ENCODE assay signal across 8 cellular contexts in genomic region chr11:9263840-9264380, GRCh38. TPM values are rescaled to one million over a fixed set of nuclear protein-coding genes. Genes with fewer than 3 reads are reported as not detected.
DNase-seq lines count a peak whose midpoint lies in the region; ATAC-seq and TF ChIP-seq lines count a peak whose summit lies in the region.

No MANE protein-coding gene starts in this region.

- H3K9me3 ChIP-seq in SK-N-MC (ENCODE audit: low read depth, low read length) (no peaks in the 10 kb centered on the region), mucosa of descending colon (no peaks in the 10 kb centered on the region)

- peak; percentile 25 to 53 for DNase-seq in activated CD4-positive, alpha-beta T cell treated with anti-CD3 and anti-CD28 coated beads for 24 hours (ENCODE audit: low read depth in 2 of 2)
- DNase-seq in activated CD4-positive, alpha-beta T cell treated with anti-CD3 and anti-CD28 coated beads for 1 hour, result no peak
- DNase-seq in SK-N-MC (ENCODE audit: low read depth, low spot score), result no peak
- DNase-seq in central memory CD4-positive, alpha-beta T cell, result peak; percentile 50
- no peak for DNase-seq in mucosa of descending colon
- peak; percentile 27 for DNase-seq in stromal cell of bone marrow (ENCODE audit: low read depth)
- no peak for DNase-seq in NCI-H2227 (lab: John Stamatoyannopoulos, UW; ENCODE audit: unreplicated experiment)

- peak; percentile 68 for ATAC-seq in HG03066 (IDR thresholded peaks at IDR 0.05; ENCODE audit: low read depth, unreplicated experiment)
- ATAC-seq in mucosa of descending colon, result peak; percentile 16

- H3K36me3 ChIP-seq in SK-N-MC (ENCODE audit: insufficient read depth, low read length), result no peaks in the 10 kb centered on the region
- H3K36me3 ChIP-seq in mucosa of descending colon (ENCODE audit: low read depth), result no peaks in the 10 kb centered on the region

- intact Hi-C loops in mucosa of descending colon (cut with DNase I, micrococcal nuclease), result no loop called here

- H3K4me1 ChIP-seq in mucosa of descending colon (ENCODE audit: low read depth), result peaks cover 12% of the 10 kb centered on the region

- peak overlapping the region; percentile 95 for H3K9ac ChIP-seq in SK-N-MC (ENCODE audit: insufficient read length)

- peak overlapping the region; percentile 79 for H3K27ac ChIP-seq in SK-N-MC

- H3K4me3 ChIP-seq in SK-N-MC, result peak overlapping the region; percentile 100
- H3K4me3 ChIP-seq in mucosa of descending colon, result peak overlapping the region; percentile 41

- no peak for TF ChIP-seq CTCF in mucosa of descending colon (IDR thresholded peaks at IDR 0.05)

RNA-seq across cellular contexts. Expression of gene DENND5A, which starts 1.2 kb away (rescaled TPM):
- total RNA-seq in mucosa of descending colon, result 10 to 100 TPM in 2 of 3 donors, 1 to 10 TPM in 1; 8.3 to 75.7 (median 17.3) TPM

RNA-seq across cellular contexts. Expression of gene TMEM41B, which starts 50.5 kb away (rescaled TPM):
- 10 to 100 TPM; 33.2 to 57.9 (median 54.0) TPM for total RNA-seq in mucosa of descending colon

Comparison
In these comparisons a context has a peak if more than half of its experiments do, and no peak if none do; other contexts are left out.
1. DNase-seq: peak in activated CD4-positive, alpha-beta T cell treated with anti-CD3 and anti-CD28 coated beads for 24 hours (2 of 2), central memory CD4-positive, alpha-beta T cell (single experiment) and stromal cell of bone marrow (single experiment); none in activated CD4-positive, alpha-beta T cell treated with anti-CD3 and anti-CD28 coated beads for 1 hour (single experiment), SK-N-MC (single experiment), mucosa of descending colon (0 of 3) and NCI-H2227 (single experiment).